ENCODE assay signal across 36 cellular contexts in genomic region chr15:69071265-69071664, GRCh38. TPM values are rescaled to one million over a fixed set of nuclear protein-coding genes. Genes with fewer than 3 reads are reported as not detected.
"Had no signal": no experiment of that assay in that cellular context is flagged by ENCODE, and none has a peak within 500 bp of the region (broad histone marks: within the 10 kb centered on the region; RNA-seq: fewer than 3 reads in every experiment).

No MANE protein-coding gene starts in this region.

- H3K4me2 ChIP-seq: PC-9 had no signal

- H3K9me3 Mint-ChIP-seq: activated B cell treated with CpG ODN at 0.5 μM for 24 hours; activated CD4-positive, alpha-beta memory T cell treated with anti-CD3 and anti-CD28 coated beads, Interleukin-2, amount 10 ng/mL, durations not matched to agents 7 days and 5 days; activated naive CD4-positive, alpha-beta T cell treated with anti-CD3 and anti-CD28 coated beads, Interleukin-2, amount 50 U/mL, for 72 hours had no signal

- H3K36me3 Mint-ChIP-seq: activated CD8-positive, alpha-beta memory T cell treated with anti-CD3 and anti-CD28 coated beads, Interleukin-2, amount 10 ng/mL, durations not matched to agents 7 days and 5 days had no signal

- DNase-seq: activated B cell treated with CpG ODN at 0.5 μM for 24 hours; activated CD4-positive, alpha-beta memory T cell treated with anti-CD3 and anti-CD28 coated beads, Interleukin-2, amount 10 ng/mL, durations not matched to agents 7 days and 5 days; activated CD4-positive, alpha-beta T cell treated with anti-CD3 and anti-CD28 coated beads for 4 hours; activated CD4-positive, CD25-positive, alpha-beta regulatory T cell treated with anti-CD3 and anti-CD28 coated beads, Interleukin-2, amount 50 U/mL, for 72 hours; activated CD8-positive, alpha-beta memory T cell treated with anti-CD3 and anti-CD28 coated beads for 24 hours; activated CD8-positive, alpha-beta memory T cell treated with anti-CD3 and anti-CD28 coated beads, Interleukin-2, amount 10 ng/mL, durations not matched to agents 7 days and 5 days; activated CD8-positive, alpha-beta memory T cell treated with anti-CD3 and anti-CD28 coated beads, Interleukin-2, amount 50 U/mL, for 48 hours; activated gamma-delta T cell treated with Interleukin-2 at 50 U/mL for 16 hours; activated naive CD4-positive, alpha-beta T cell treated with anti-CD3 and anti-CD28 coated beads for 36 hours; activated T-cell treated with anti-CD3 and anti-CD28 coated beads, Interleukin-2, amount 50 U/mL, for 72 hours; adrenal gland; body of pancreas; caudate nucleus; IMR-90; NCI-H1105; NCI-H1417 treated with DMSO at 0.1 percent for 48 hours; NCI-H187 treated with DMSO at 0.1 percent for 48 hours; NCI-H2081; NCI-H2227 treated with DMSO at 0.1 percent for 48 hours; NCI-H446 treated with DMSO at 0.1 percent for 48 hours; NCI-H69; PC-9; Right ventricle myocardium superior; SW 1271; T-helper 1 cell; T-helper 2 cell; T-helper 9 cell had no signal

- H3K27me3 ChIP-seq: adrenal gland, body of pancreas, breast epithelium had no signal

- H3K36me3 ChIP-seq: adrenal gland, breast epithelium had no signal

- H3K27ac ChIP-seq: adrenal gland, body of pancreas, breast epithelium, PC-9, RWPE1, VCaP had no signal

- H3K4me1 ChIP-seq: breast epithelium had no signal

- H3K27ac Mint-ChIP-seq: activated B cell treated with CpG ODN at 0.5 μM for 24 hours; activated CD4-positive, alpha-beta memory T cell treated with anti-CD3 and anti-CD28 coated beads, Interleukin-2, amount 10 ng/mL, durations not matched to agents 7 days and 5 days; activated CD8-positive, alpha-beta memory T cell treated with anti-CD3 and anti-CD28 coated beads, Interleukin-2, amount 10 ng/mL, durations not matched to agents 7 days and 5 days; activated naive CD4-positive, alpha-beta T cell treated with anti-CD3 and anti-CD28 coated beads for 36 hours; activated naive CD4-positive, alpha-beta T cell treated with anti-CD3 and anti-CD28 coated beads, Interleukin-2, amount 50 U/mL, for 72 hours; activated T-cell treated with anti-CD3 and anti-CD28 coated beads, Interleukin-2, amount 50 U/mL, for 72 hours; activated T-helper 2 cell treated with anti-CD3 and anti-CD28 coated beads, Interferon-gamma antibody, Interleukin-2, Interleukin-4, amounts not matched to agents 10 μg/mL and 5 μg/mL and 100 μg/mL, durations not matched to agents 14 hours and 24 hours and 36 hours had no signal

- H3K9me3 ChIP-seq: adrenal gland, breast epithelium had no signal

- H2AFZ ChIP-seq: PC-9 had no signal

- H3K4me3 Mint-ChIP-seq: activated B cell treated with CpG ODN at 0.5 μM for 24 hours; activated CD4-positive, alpha-beta memory T cell treated with anti-CD3 and anti-CD28 coated beads, Interleukin-2, amount 10 ng/mL, durations not matched to agents 7 days and 5 days; activated CD8-positive, alpha-beta memory T cell treated with anti-CD3 and anti-CD28 coated beads, Interleukin-2, amount 10 ng/mL, durations not matched to agents 7 days and 5 days; activated naive CD4-positive, alpha-beta T cell treated with anti-CD3 and anti-CD28 coated beads for 36 hours; activated T-cell treated with anti-CD3 and anti-CD28 coated beads, Interleukin-2, amount 50 U/mL, for 72 hours had no signal

- H3K4me3 ChIP-seq: adrenal gland, body of pancreas, breast epithelium, K562, PC-9 had no signal

- FAIRE-seq: astrocyte, K562, RCC 7860 had no signal

RNA-seq across cellular contexts. Expression of gene NOX5, which starts 56.8 kb away (rescaled TPM):
- total RNA-seq: activated CD4-positive, alpha-beta memory T cell treated with anti-CD3 and anti-CD28 coated beads, Interleukin-2, amount 10 ng/mL, durations not matched to agents 7 days and 5 days; activated naive CD4-positive, alpha-beta T cell treated with anti-CD3 and anti-CD28 coated beads for 36 hours; activated T-cell treated with anti-CD3 and anti-CD28 coated beads, Interleukin-2, amount 50 U/mL, for 72 hours; activated T-helper 2 cell treated with anti-CD3 and anti-CD28 coated beads, Interferon-gamma antibody, Interleukin-2, Interleukin-4, amounts not matched to agents 10 μg/mL and 5 μg/mL and 100 μg/mL, durations not matched to agents 14 hours and 24 hours and 36 hours; IMR-90; K562; OCI-LY7; Right ventricle myocardium superior had no signal
